In the genomic region with DNA sequence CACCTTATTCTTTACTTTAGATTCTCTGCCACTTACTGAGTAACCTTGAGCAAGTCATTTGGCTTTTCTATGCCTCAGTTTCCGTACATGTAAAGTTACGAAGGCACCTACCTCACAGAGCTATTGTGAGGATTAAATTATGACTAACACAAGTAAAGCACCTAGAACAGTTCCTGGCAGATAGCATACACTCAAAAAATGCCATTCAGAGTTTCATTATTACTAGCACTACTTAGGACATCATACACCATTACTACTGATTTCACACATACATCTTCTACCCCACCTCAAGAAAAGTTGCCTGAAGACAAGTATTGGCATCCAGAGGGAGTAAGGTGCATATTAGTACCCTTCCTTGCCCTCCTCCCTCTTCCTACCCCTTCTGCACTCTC, we compare ENCODE assay signal across 1 cellular context.
TF ChIP-seq lines count a peak whose summit lies in the region.

No MANE protein-coding gene starts in this region.

TF ChIP-seq in GM23338, 12 proteins besides CTCF, POLR2A, EP300 and RAD21 (continued from another document):
- TF ChIP-seq, protein P1, sequence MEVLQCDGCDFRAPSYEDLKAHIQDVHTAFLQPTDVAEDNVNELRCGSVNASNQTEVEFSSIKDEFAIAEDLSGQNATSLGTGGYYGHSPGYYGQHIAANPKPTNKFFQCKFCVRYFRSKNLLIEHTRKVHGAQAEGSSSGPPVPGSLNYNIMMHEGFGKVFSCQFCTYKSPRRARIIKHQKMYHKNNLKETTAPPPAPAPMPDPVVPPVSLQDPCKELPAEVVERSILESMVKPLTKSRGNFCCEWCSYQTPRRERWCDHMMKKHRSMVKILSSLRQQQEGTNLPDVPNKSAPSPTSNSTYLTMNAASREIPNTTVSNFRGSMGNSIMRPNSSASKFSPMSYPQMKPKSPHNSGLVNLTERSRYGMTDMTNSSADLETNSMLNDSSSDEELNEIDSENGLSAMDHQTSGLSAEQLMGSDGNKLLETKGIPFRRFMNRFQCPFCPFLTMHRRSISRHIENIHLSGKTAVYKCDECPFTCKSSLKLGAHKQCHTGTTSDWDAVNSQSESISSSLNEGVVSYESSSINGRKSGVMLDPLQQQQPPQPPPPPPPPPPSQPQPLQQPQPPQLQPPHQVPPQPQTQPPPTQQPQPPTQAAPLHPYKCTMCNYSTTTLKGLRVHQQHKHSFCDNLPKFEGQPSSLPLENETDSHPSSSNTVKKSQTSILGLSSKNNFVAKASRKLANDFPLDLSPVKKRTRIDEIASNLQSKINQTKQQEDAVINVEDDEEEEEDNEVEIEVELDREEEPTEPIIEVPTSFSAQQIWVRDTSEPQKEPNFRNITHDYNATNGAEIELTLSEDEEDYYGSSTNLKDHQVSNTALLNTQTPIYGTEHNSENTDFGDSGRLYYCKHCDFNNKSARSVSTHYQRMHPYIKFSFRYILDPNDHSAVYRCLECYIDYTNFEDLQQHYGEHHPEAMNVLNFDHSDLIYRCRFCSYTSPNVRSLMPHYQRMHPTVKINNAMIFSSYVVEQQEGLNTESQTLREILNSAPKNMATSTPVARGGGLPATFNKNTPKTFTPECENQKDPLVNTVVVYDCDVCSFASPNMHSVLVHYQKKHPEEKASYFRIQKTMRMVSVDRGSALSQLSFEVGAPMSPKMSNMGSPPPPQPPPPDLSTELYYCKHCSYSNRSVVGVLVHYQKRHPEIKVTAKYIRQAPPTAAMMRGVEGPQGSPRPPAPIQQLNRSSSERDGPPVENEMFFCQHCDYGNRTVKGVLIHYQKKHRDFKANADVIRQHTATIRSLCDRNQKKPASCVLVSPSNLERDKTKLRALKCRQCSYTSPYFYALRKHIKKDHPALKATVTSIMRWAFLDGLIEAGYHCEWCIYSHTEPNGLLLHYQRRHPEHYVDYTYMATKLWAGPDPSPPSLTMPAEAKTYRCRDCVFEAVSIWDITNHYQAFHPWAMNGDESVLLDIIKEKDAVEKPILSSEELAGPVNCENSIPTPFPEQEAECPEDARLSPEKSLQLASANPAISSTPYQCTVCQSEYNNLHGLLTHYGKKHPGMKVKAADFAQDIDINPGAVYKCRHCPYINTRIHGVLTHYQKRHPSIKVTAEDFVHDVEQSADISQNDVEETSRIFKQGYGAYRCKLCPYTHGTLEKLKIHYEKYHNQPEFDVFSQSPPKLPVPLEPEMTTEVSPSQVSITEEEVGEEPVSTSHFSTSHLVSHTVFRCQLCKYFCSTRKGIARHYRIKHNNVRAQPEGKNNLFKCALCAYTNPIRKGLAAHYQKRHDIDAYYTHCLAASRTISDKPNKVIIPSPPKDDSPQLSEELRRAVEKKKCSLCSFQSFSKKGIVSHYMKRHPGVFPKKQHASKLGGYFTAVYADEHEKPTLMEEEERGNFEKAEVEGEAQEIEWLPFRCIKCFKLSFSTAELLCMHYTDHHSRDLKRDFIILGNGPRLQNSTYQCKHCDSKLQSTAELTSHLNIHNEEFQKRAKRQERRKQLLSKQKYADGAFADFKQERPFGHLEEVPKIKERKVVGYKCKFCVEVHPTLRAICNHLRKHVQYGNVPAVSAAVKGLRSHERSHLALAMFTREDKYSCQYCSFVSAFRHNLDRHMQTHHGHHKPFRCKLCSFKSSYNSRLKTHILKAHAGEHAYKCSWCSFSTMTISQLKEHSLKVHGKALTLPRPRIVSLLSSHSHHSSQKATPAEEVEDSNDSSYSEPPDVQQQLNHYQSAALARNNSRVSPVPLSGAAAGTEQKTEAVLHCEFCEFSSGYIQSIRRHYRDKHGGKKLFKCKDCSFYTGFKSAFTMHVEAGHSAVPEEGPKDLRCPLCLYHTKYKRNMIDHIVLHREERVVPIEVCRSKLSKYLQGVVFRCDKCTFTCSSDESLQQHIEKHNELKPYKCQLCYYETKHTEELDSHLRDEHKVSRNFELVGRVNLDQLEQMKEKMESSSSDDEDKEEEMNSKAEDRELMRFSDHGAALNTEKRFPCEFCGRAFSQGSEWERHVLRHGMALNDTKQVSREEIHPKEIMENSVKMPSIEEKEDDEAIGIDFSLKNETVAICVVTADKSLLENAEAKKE (CRISPR knock-in tag; IDR thresholded peaks at IDR 0.05), result no peak
- no peak for TF ChIP-seq ZNF331 (CRISPR knock-in tag; IDR thresholded peaks at IDR 0.05; ENCODE audit: low read depth)
